ENCODE assay signal across 20 cellular contexts in the genomic region with DNA sequence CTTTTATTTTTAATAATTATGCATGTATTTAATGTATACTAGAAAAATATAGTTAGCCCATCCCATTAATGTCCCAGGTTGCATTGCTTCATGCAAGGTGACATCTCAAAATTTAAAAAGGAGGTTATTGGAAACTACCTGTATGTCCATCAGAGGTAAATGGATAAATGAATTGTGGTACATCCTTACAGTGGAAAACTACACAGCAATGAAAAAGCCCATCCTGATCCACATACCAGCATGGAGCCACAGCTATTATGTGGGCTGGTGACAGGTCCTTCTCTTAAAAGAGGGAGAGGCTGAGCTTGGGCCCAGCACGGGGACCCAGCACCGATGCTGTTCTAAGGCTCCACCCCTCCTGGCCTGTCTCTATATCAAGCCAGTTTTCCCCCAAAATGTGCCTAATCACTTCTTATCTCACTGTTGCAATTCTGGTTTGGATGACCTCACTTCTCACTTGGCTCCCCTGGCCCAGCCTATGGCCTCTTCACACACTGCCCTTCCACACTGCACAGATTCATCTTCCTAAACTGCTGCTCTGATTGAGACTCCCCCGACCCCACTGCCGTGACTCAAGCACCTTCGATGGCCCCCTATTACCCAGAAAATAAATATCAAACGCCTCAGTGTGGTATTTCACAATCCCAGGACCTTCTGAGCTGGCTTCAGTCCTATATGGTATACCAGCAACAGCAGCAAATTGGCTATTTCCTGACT.
DNase-seq lines count a peak whose midpoint lies in the region; ATAC-seq and TF ChIP-seq lines count a peak whose summit lies in the region.
"Had no signal": no experiment of that assay in that cellular context is flagged by ENCODE, and none has a peak within 500 bp of the region (broad histone marks: within the 10 kb centered on the region; RNA-seq: fewer than 3 reads in every experiment).

No MANE protein-coding gene starts in this region.

- H3K9me2 ChIP-seq in SK-N-SH: no peaks in the 10 kb centered on the region

- intact Hi-C loops in ascending aorta (cut with DNase I): loop anchor here (5.0 kb wide), 1 partner anchor 48 kb away; no protein-coding TSS in a partner anchor

- no peaks in the 10 kb centered on the region for H4K20me1 ChIP-seq in SK-N-SH (ENCODE audit: insufficient read depth)

- no peaks in the 10 kb centered on the region for H3K9me3 ChIP-seq in SK-N-SH
- peaks cover 0 to 11% of the 10 kb centered on the region in 2 donors for H3K9me3 ChIP-seq in ascending aorta
- H3K9me3 ChIP-seq in subcutaneous abdominal adipose tissue (ENCODE audit: control insufficient read depth in 5 of 5, low read length in 5 of 5): peaks cover 0 to 13% (median 9%) of the 10 kb centered on the region in 5 donors

- no peak overlapping the region for H3K9ac ChIP-seq in SK-N-SH
- H3K9ac ChIP-seq in subcutaneous abdominal adipose tissue (ENCODE audit: low read length in 5 of 5): no peak overlapping the region

- ATAC-seq in SK-N-SH treated with all-trans-retinoic acid at 6 μM for 48 hours: no peak
- ATAC-seq: HCT116, left lobe of liver, T-cell had no signal

- no peaks in the 10 kb centered on the region for H3K27me3 ChIP-seq in SK-N-SH (ENCODE audit: insufficient read depth)
- no peaks in the 10 kb centered on the region for H3K27me3 ChIP-seq in ascending aorta
- no peaks in the 10 kb centered on the region for H3K27me3 ChIP-seq in layer of hippocampus (ENCODE audit: control insufficient read depth, insufficient read depth, low read length)
- peaks cover 0 to 3% (median 0%) of the 10 kb centered on the region in 5 donors for H3K27me3 ChIP-seq in subcutaneous abdominal adipose tissue (ENCODE audit: control insufficient read depth in 5 of 5, insufficient read depth in 4 of 5, low read length in 5 of 5)
- H3K27me3 ChIP-seq: esophagus squamous epithelium had no signal

- H3K36me3 ChIP-seq in SK-N-SH (replicated peaks in 1 of 2; ENCODE audit: control insufficient read depth in 1 of 2, insufficient read depth in 2 of 2, low read length in 1 of 2) (no peaks in the 10 kb centered on the region), ascending aorta (no peaks in the 10 kb centered on the region), subcutaneous abdominal adipose tissue (ENCODE audit: control insufficient read depth in 5 of 5, insufficient read depth in 5 of 5, low read length in 5 of 5) (no peaks in the 10 kb centered on the region)
- H3K36me3 ChIP-seq: esophagus squamous epithelium had no signal

- H3K4me2 ChIP-seq in SK-N-SH: no peak overlapping the region

- H3K79me2 ChIP-seq in SK-N-SH (ENCODE audit: insufficient read depth): no peaks in the 10 kb centered on the region

- H3K27ac ChIP-seq in SK-N-SH (ENCODE audit: low read depth in 2 of 2, low read length in 1 of 2) (no peak overlapping the region), ascending aorta (peak overlapping the region; percentile 20 to 60), layer of hippocampus (ENCODE audit: low read depth, low read length) (peak overlapping the region; percentile 82), subcutaneous abdominal adipose tissue (ENCODE audit: low read depth, low read length) (peak overlapping the region; percentile 48)

- no peak for TF ChIP-seq EP300 in SK-N-SH (IDR thresholded peaks at IDR 0.05; ENCODE audit: borderline replicate concordance in 1 of 2, low read depth in 1 of 2, low read length in 1 of 2)

- no peak overlapping the region for H2AFZ ChIP-seq in SK-N-SH (ENCODE audit: low read depth)

- CTCF ChIA-PET in SK-N-SH (lab: Yijun Ruan, JAX): no interaction called here

- 73% methylated on average over 5 of the region's 6 CpGs for whole genome bisulfite sequencing in SK-N-SH (ENCODE audit: low lambda C conversion rate)

- H3K4me3 ChIP-seq in SK-N-SH (ENCODE audit: low read depth in 2 of 2, low read length in 1 of 2) (no peak overlapping the region), ascending aorta (no peak overlapping the region), subcutaneous abdominal adipose tissue (ENCODE audit: low read depth in 1 of 5, low read length in 5 of 5) (no peak overlapping the region)
- H3K4me3 ChIP-seq: esophagus squamous epithelium had no signal

- peaks cover 0 to 12% of the 10 kb centered on the region in 2 experiments; a peak in 1 of 4 replicates for H3K4me1 ChIP-seq in SK-N-SH (ENCODE audit: control insufficient read depth in 1 of 2, insufficient read depth in 2 of 2, low read depth in 1 of 2, low read length in 1 of 2)
- H3K4me1 ChIP-seq in ascending aorta: peaks cover 0 to 16% of the 10 kb centered on the region in 2 donors
- H3K4me1 ChIP-seq in subcutaneous abdominal adipose tissue (ENCODE audit: control insufficient read depth in 5 of 5, insufficient read depth in 5 of 5, low read length in 5 of 5): peaks cover 7 to 51% (median 34%) of the 10 kb centered on the region in 5 donors

- DNase-seq in SK-N-SH (no peak), ascending aorta (ENCODE audit: low spot score in 2 of 2) (no peak), SW 1271 (lab: John Stamatoyannopoulos, UW) (no peak), NCI-H1417 (lab: John Stamatoyannopoulos, UW) (no peak)
- DNase-seq in activated effector memory CD4-positive, alpha-beta T cell treated with Interleukin-2 at 50 U/mL for 16 hours: no peak
- DNase-seq: activated CD4-positive, alpha-beta T cell treated with anti-CD3 and anti-CD28 coated beads for 48 hours; amniotic stem cell; central memory CD4-positive, alpha-beta T cell; effector CD4-positive, alpha-beta T cell; esophagus squamous epithelium; NCI-H1417 treated with DMSO at 0.1 percent for 48 hours; NCI-H2107; NCI-H524; stimulated activated CD4-positive, alpha-beta T cell treated with anti-CD3 and anti-CD28 coated beads, Interleukin-12 subunit alpha, Interleukin-12 subunit beta, amount 100 ng/mL, for 4 hours; T-cell had no signal

- POLR2A ChIA-PET in SK-N-SH (lab: Yijun Ruan, JAX): no interaction called here

- TF ChIP-seq CTCF in SK-N-SH (IDR thresholded peaks at IDR 0.05): no peak
- no peak for TF ChIP-seq CTCF in ascending aorta (IDR thresholded peaks at IDR 0.05)

- no peak for TF ChIP-seq RAD21 in SK-N-SH (IDR thresholded peaks at IDR 0.05; ENCODE audit: low read length)

- H3F3A ChIP-seq in SK-N-SH (replicated peaks; ENCODE audit: insufficient read depth): no peaks in the 10 kb centered on the region

TF ChIP-seq in SK-N-SH treated with all-trans-retinoic acid at 6 μM for 48 hours, 23 proteins besides CTCF, POLR2A, EP300 and RAD21:
- TF ChIP-seq ZNF8 (CRISPR knock-in tag; IDR thresholded peaks at IDR 0.05): peak; percentile 95
- TF ChIP-seq, protein P1, sequence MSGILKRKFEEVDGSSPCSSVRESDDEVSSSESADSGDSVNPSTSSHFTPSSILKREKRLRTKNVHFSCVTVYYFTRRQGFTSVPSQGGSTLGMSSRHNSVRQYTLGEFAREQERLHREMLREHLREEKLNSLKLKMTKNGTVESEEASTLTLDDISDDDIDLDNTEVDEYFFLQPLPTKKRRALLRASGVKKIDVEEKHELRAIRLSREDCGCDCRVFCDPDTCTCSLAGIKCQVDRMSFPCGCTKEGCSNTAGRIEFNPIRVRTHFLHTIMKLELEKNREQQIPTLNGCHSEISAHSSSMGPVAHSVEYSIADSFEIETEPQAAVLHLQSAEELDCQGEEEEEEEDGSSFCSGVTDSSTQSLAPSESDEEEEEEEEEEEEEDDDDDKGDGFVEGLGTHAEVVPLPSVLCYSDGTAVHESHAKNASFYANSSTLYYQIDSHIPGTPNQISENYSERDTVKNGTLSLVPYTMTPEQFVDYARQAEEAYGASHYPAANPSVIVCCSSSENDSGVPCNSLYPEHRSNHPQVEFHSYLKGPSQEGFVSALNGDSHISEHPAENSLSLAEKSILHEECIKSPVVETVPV (CRISPR knock-in tag; IDR thresholded peaks at IDR 0.05): no peak

TF ChIP-seq in SK-N-SH, 30 proteins besides CTCF, POLR2A, EP300 and RAD21:
- TF ChIP-seq NFIC (IDR thresholded peaks at IDR 0.05; ENCODE audit: borderline replicate concordance): no peak
- TF ChIP-seq RCOR1 (IDR thresholded peaks at IDR 0.05; ENCODE audit: low read length): no peak
- TF ChIP-seq, protein P2, sequence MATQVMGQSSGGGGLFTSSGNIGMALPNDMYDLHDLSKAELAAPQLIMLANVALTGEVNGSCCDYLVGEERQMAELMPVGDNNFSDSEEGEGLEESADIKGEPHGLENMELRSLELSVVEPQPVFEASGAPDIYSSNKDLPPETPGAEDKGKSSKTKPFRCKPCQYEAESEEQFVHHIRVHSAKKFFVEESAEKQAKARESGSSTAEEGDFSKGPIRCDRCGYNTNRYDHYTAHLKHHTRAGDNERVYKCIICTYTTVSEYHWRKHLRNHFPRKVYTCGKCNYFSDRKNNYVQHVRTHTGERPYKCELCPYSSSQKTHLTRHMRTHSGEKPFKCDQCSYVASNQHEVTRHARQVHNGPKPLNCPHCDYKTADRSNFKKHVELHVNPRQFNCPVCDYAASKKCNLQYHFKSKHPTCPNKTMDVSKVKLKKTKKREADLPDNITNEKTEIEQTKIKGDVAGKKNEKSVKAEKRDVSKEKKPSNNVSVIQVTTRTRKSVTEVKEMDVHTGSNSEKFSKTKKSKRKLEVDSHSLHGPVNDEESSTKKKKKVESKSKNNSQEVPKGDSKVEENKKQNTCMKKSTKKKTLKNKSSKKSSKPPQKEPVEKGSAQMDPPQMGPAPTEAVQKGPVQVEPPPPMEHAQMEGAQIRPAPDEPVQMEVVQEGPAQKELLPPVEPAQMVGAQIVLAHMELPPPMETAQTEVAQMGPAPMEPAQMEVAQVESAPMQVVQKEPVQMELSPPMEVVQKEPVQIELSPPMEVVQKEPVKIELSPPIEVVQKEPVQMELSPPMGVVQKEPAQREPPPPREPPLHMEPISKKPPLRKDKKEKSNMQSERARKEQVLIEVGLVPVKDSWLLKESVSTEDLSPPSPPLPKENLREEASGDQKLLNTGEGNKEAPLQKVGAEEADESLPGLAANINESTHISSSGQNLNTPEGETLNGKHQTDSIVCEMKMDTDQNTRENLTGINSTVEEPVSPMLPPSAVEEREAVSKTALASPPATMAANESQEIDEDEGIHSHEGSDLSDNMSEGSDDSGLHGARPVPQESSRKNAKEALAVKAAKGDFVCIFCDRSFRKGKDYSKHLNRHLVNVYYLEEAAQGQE (IDR thresholded peaks at IDR 0.05; ENCODE audit: low read depth, low read length): no peak
- TF ChIP-seq JUND (IDR thresholded peaks at IDR 0.05): no peak
- no peak for TF ChIP-seq GABPA (IDR thresholded peaks at IDR 0.05; ENCODE audit: low read depth)

Comparison
In these comparisons a context has a peak if more than half of its experiments do, and no peak if none do; other contexts are left out.
1. H3K27ac ChIP-seq: peak in ascending aorta (2 of 2), layer of hippocampus (single experiment) and subcutaneous abdominal adipose tissue (single experiment); none in SK-N-SH (0 of 2).